16 cellular contexts compared by ENCODE assay signal in the genomic region with DNA sequence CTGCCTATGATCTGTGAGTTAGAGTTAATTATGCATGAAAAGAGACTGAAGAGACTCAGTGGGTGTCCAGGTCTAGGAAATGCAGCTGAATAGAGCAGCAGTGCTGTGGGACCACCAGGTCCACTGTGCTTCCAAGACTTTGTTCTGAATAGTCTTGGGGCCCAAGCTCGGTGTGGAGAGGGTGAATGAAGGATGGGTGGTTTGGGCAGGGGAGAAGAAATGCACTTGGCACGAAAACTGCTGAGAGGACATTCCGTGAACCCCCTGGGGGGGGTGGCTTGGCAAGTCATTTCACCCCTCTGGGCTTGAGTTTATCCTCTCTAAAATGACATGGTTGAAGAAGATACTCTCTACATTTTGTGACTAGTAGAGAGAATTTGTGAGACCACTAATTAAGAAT. TPM values are rescaled to one million over a fixed set of nuclear protein-coding genes. Genes with fewer than 3 reads are reported as not detected.
A peak's percentile ranks its signal among the peaks of the same experiment; 100 is the strongest.
DNase-seq lines count a peak whose midpoint lies in the region; ATAC-seq and TF ChIP-seq lines count a peak whose summit lies in the region.
"Had no signal": no experiment of that assay in that cellular context is flagged by ENCODE, and none has a peak within 500 bp of the region (broad histone marks: within the 10 kb centered on the region; RNA-seq: fewer than 3 reads in every experiment).

No MANE protein-coding gene starts in this region.

- CTCF ChIA-PET in activated naive CD4-positive, alpha-beta T cell treated with anti-CD3 and anti-CD28 coated beads for 36 hours (lab: Charles Lee), result no interaction called here

- no peaks in the 10 kb centered on the region for H3K36me3 Mint-ChIP-seq in activated naive CD4-positive, alpha-beta T cell treated with anti-CD3 and anti-CD28 coated beads for 36 hours (ENCODE audit: low read depth)
- H3K36me3 Mint-ChIP-seq in activated naive CD4-positive, alpha-beta T cell treated with anti-CD3 and anti-CD28 coated beads, Interleukin-2, amount 50 U/mL, for 72 hours, result peaks cover 0 to 18% of the 10 kb centered on the region in 2 donors
- H3K36me3 Mint-ChIP-seq in endodermal cell (ENCODE audit: low read depth), result no peaks in the 10 kb centered on the region

- H3K27ac ChIP-seq in Karpas-422 (ENCODE audit: low read length) (no peak overlapping the region), spleen (peak overlapping the region in 4 of 8 donors; percentile 81 to 84 (median 82)), endodermal cell (ENCODE audit: low read depth, low read length) (no peak overlapping the region)
- H3K27ac ChIP-seq: ovary had no signal

- peaks cover 3% of the 10 kb centered on the region for H3K9me3 Mint-ChIP-seq in activated naive CD4-positive, alpha-beta T cell treated with anti-CD3 and anti-CD28 coated beads for 36 hours
- H3K9me3 Mint-ChIP-seq in activated naive CD4-positive, alpha-beta T cell treated with anti-CD3 and anti-CD28 coated beads, Interleukin-2, amount 50 U/mL, for 72 hours, result peaks cover 0 to 4% of the 10 kb centered on the region in 2 donors
- H3K9me3 Mint-ChIP-seq in endodermal cell, result peaks cover 21% of the 10 kb centered on the region

- H3K79me2 ChIP-seq in Karpas-422 (ENCODE audit: low read length), result no peaks in the 10 kb centered on the region

- H3K9ac ChIP-seq in Karpas-422 (ENCODE audit: low read length) (no peak overlapping the region), endodermal cell (ENCODE audit: extremely low read depth, low read length, poor library complexity, severe bottlenecking) (no peak overlapping the region)

- H3K4me1 ChIP-seq in Karpas-422 (ENCODE audit: low read length), result peaks cover 32% of the 10 kb centered on the region
- peaks cover 0 to 18% (median 11%) of the 10 kb centered on the region in 6 donors for H3K4me1 ChIP-seq in spleen
- H3K4me1 ChIP-seq in endodermal cell (ENCODE audit: control insufficient read depth, insufficient read depth, low read length), result no peaks in the 10 kb centered on the region

- peaks cover 19% of the 10 kb centered on the region for H3K4me1 Mint-ChIP-seq in activated naive CD4-positive, alpha-beta T cell treated with anti-CD3 and anti-CD28 coated beads for 36 hours (ENCODE audit: low read depth)
- H3K4me1 Mint-ChIP-seq in endodermal cell, result no peaks in the 10 kb centered on the region

- H3K36me3 ChIP-seq in Karpas-422 (ENCODE audit: insufficient read depth, low read length) (no peaks in the 10 kb centered on the region), spleen (no peaks in the 10 kb centered on the region), endodermal cell (ENCODE audit: control insufficient read depth, insufficient read depth, low read length) (no peaks in the 10 kb centered on the region)
- H3K36me3 ChIP-seq: MG63, ovary had no signal

- no peaks in the 10 kb centered on the region for H3K9me2 ChIP-seq in Karpas-422 (replicated peaks; ENCODE audit: insufficient read depth, low read length)

- no peaks in the 10 kb centered on the region for H4K20me1 ChIP-seq in Karpas-422 (ENCODE audit: insufficient read depth, low read depth, low read length)

- H3K27me3 ChIP-seq in Karpas-422 (ENCODE audit: low read length) (no peaks in the 10 kb centered on the region), spleen (replicated peaks in 1 of 7) (no peaks in the 10 kb centered on the region), endodermal cell (ENCODE audit: control insufficient read depth, insufficient read depth, low read length, poor library complexity, severe bottlenecking) (no peaks in the 10 kb centered on the region)
- H3K27me3 ChIP-seq: MG63, ovary had no signal

- intact Hi-C loops in activated naive CD4-positive, alpha-beta T cell treated with anti-CD3 and anti-CD28 coated beads for 36 hours (cut with micrococcal nuclease), result loop anchor here (2.0 to 5.0 kb wide), 6 partner anchors 67 to 377 kb away; no protein-coding TSS in a partner anchor
- intact Hi-C loops in spleen (cut with DNase I; ENCODE audit: low total_unique reads), result no loop called here

- H3K27ac Mint-ChIP-seq in activated naive CD4-positive, alpha-beta T cell treated with anti-CD3 and anti-CD28 coated beads for 36 hours, result peak overlapping the region; percentile 91
- peak overlapping the region; percentile 82 to 95 for H3K27ac Mint-ChIP-seq in activated naive CD4-positive, alpha-beta T cell treated with anti-CD3 and anti-CD28 coated beads, Interleukin-2, amount 50 U/mL, for 72 hours
- H3K27ac Mint-ChIP-seq in endodermal cell, result no peak overlapping the region

- H3K4me3 Mint-ChIP-seq in activated naive CD4-positive, alpha-beta T cell treated with anti-CD3 and anti-CD28 coated beads for 36 hours, result no peak overlapping the region
- no peak overlapping the region for H3K4me3 Mint-ChIP-seq in endodermal cell

- H2AFZ ChIP-seq in Karpas-422 (ENCODE audit: low read length), result no peak overlapping the region

- no peak for TF ChIP-seq POLR2A in spleen (IDR thresholded peaks at IDR 0.05)

- no peak for ATAC-seq in activated naive CD4-positive, alpha-beta T cell treated with anti-CD3 and anti-CD28 coated beads, Interleukin-2, amount 50 U/mL, for 72 hours

- no peaks in the 10 kb centered on the region for H3K9me3 ChIP-seq in Karpas-422 (ENCODE audit: low read length)
- H3K9me3 ChIP-seq in spleen, result no peaks in the 10 kb centered on the region
- peaks cover 6% of the 10 kb centered on the region for H3K9me3 ChIP-seq in endodermal cell (ENCODE audit: control insufficient read depth, low read length)
- H3K9me3 ChIP-seq: MG63, ovary had no signal

- DNase-seq in activated naive CD4-positive, alpha-beta T cell treated with anti-CD3 and anti-CD28 coated beads for 36 hours, result no peak
- no peak for DNase-seq in activated naive CD4-positive, alpha-beta T cell (lab: John Stamatoyannopoulos, UW)
- peak; percentile 34 for DNase-seq in Karpas-422
- DNase-seq in activated naive CD4-positive, alpha-beta T cell treated with anti-CD3 and anti-CD28 coated beads, Interleukin-2, amount 50 U/mL, for 72 hours (ENCODE audit: low spot score in 2 of 2), result no peak
- peak; percentile 30 for DNase-seq in spleen
- no peak for DNase-seq in kidney tubule cell (ENCODE audit: low spot score)
- DNase-seq in endodermal cell, result no peak
- no peak for DNase-seq in NCI-H446 treated with DMSO at 0.1 percent for 48 hours (lab: John Stamatoyannopoulos, UW)
- DNase-seq: activated T-cell treated with anti-CD3 and anti-CD28 coated beads, Interleukin-2, amount 50 U/mL, for 1 hour; central memory CD4-positive, alpha-beta T cell; effector CD8-positive, alpha-beta T cell; glutamatergic neuron; MG63; NCI-H1694; ovary; SHP77 had no signal

- H3K4me3 ChIP-seq in Karpas-422 (ENCODE audit: low read length), result no peak overlapping the region
- H3K4me3 ChIP-seq in spleen, result no peak overlapping the region
- no peak overlapping the region for H3K4me3 ChIP-seq in endodermal cell (ENCODE audit: low read length)
- H3K4me3 ChIP-seq: MG63, ovary had no signal

- TF ChIP-seq CTCF in spleen (IDR thresholded peaks at IDR 0.05 in 8 of 11, conservative IDR thresholded peaks at IDR 0.05 in 3 of 11), result no peak
- no peak for TF ChIP-seq CTCF in endodermal cell (conservative IDR thresholded peaks at IDR 0.05)

- no peaks in the 10 kb centered on the region for H3K27me3 Mint-ChIP-seq in activated naive CD4-positive, alpha-beta T cell treated with anti-CD3 and anti-CD28 coated beads for 36 hours (ENCODE audit: low read depth)
- no peaks in the 10 kb centered on the region for H3K27me3 Mint-ChIP-seq in endodermal cell (ENCODE audit: insufficient read depth)

- H3K4me2 ChIP-seq in Karpas-422 (ENCODE audit: low read depth, low read length, poor library complexity, severe bottlenecking), result no peak overlapping the region

- 83 to 95% (median 88%) methylated on average over 3 of the region's 3 CpGs for WGBS in spleen, 5 donors
- WGBS in endodermal cell (ENCODE audit: insufficient coverage in 1 of 2, insufficient read length in 1 of 2), 2 experiments, result 83% methylated on average over 3 of the region's 3 CpGs; no CpG with 5 or more reads in 1 of the 2 experiments

RNA-seq across cellular contexts. Expression of a gene that starts 36.0 kb away (rescaled TPM):
- 10 to 100 TPM; 38.2 to 41.5 TPM for total RNA-seq in activated naive CD4-positive, alpha-beta T cell treated with anti-CD3 and anti-CD28 coated beads for 36 hours
- 54.4 and 78.1 TPM in 2 replicates for total RNA-seq in Karpas-422 (2014; rRNA removed; shearing (Covaris generic); ENCODE audit: low replicate concordance)
- total RNA-seq in activated naive CD4-positive, alpha-beta T cell treated with anti-CD3 and anti-CD28 coated beads, Interleukin-2, amount 50 U/mL, for 72 hours, result 10 to 100 TPM; 35.9 to 56.9 TPM
- total RNA-seq in spleen, result 10 to 100 TPM; 62.9 to 82.3 (median 73.6) TPM
- 10 to 100 TPM; 27.0 to 42.5 (median 35.2) TPM for polyA plus RNA-seq in spleen
- total RNA-seq in endodermal cell, result 10 to 100 TPM; 89.4 to 90.7 TPM
- 68.2 TPM for polyA plus RNA-seq in endodermal cell (2013, experiment 1 of 2)
- polyA plus RNA-seq in endodermal cell (2013, experiment 2 of 2), result 64.9 TPM

Comparison
In these comparisons a context has a peak if more than half of its experiments do, and no peak if none do; other contexts are left out.
1. DNase-seq: peak in Karpas-422 (single experiment) and spleen (single experiment); none in activated naive CD4-positive, alpha-beta T cell treated with anti-CD3 and anti-CD28 coated beads for 36 hours (single experiment), activated naive CD4-positive, alpha-beta T cell (0 of 4), activated naive CD4-positive, alpha-beta T cell treated with anti-CD3 and anti-CD28 coated beads, Interleukin-2, amount 50 U/mL, for 72 hours (0 of 2), kidney tubule cell (single experiment), endodermal cell (single experiment) and NCI-H446 treated with DMSO at 0.1 percent for 48 hours (single experiment).